ENCODE assay signal across 15 cellular contexts in the genomic region with DNA sequence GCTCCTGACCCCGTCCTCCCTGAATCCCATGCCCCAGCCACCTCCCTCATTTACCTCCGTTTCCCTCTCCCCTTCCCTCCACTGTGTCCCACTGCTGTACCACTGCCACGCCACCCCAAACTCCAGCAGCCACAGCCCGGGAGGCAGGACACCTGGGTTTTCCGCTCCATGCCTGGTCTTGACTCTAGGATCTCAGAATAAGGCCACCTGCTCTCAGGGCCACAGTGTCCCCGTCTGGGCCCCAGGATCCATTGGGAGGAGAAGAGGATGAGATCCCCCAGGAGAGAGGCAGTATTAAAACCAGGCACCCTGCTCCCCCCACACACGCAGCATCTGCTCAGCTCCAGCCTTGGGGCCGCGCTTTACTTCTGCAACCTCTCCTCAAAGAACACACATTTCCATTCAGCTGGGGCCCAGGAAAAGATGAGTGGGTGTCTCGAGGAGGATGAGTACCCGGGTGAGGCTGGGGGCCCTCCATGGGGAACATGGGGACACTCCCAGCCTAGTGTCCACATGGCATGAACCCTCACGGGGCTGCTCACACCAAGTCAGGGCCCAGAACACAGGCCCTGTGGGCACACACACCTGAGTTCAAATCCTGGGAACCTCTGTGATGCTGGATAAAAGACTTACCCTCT. TPM values are rescaled to one million over a fixed set of nuclear protein-coding genes. Genes with fewer than 3 reads are reported as not detected.
DNase-seq lines count a peak whose midpoint lies in the region; TF ChIP-seq lines count a peak whose summit lies in the region.
"Had no signal": no experiment of that assay in that cellular context is flagged by ENCODE, and none has a peak within 500 bp of the region (broad histone marks: within the 10 kb centered on the region; RNA-seq: fewer than 3 reads in every experiment).

No MANE protein-coding gene starts in this region.

- no peak overlapping the region for H3K9ac ChIP-seq in neuronal stem cell (ENCODE audit: low read depth, low read length, poor library complexity)

- no peaks in the 10 kb centered on the region for H3K36me3 Mint-ChIP-seq in activated naive CD4-positive, alpha-beta T cell treated with anti-CD3 and anti-CD28 coated beads for 36 hours (ENCODE audit: low read depth)

- no peaks in the 10 kb centered on the region for H3K9me3 ChIP-seq in neuronal stem cell (replicated peaks in 1 of 2; ENCODE audit: control insufficient read depth in 2 of 2, insufficient read depth in 1 of 2, low read depth in 1 of 2, low read length in 2 of 2)
- H3K9me3 ChIP-seq: esophagus squamous epithelium, left lung, vagina had no signal

- H2BK12ac ChIP-seq in neuronal stem cell (ENCODE audit: low read length): no peak overlapping the region

- peaks cover 6 to 37% (median 23%) of the 10 kb centered on the region in 3 experiments for H3K27me3 ChIP-seq in neuronal stem cell (ENCODE audit: control insufficient read depth in 3 of 3, insufficient read depth in 3 of 3, low read depth in 1 of 3, low read length in 3 of 3)
- H3K27me3 ChIP-seq: vagina had no signal

- peaks cover 3% of the 10 kb centered on the region for H3K4me1 Mint-ChIP-seq in activated naive CD4-positive, alpha-beta T cell treated with anti-CD3 and anti-CD28 coated beads for 36 hours (ENCODE audit: low read depth)

- no peaks in the 10 kb centered on the region for H3K36me3 ChIP-seq in neuronal stem cell (replicated peaks in 1 of 2; ENCODE audit: control insufficient read depth in 2 of 2, insufficient read depth in 2 of 2, low read length in 2 of 2)
- H3K36me3 ChIP-seq: esophagus squamous epithelium, left lung, vagina had no signal

- H3K23ac ChIP-seq in neuronal stem cell (ENCODE audit: low read depth, low read length, poor library complexity): peak overlapping the region; percentile 45

- H3K4me2 ChIP-seq in neuronal stem cell (ENCODE audit: insufficient read depth, low read length, poor library complexity, severe bottlenecking): no peak overlapping the region

- peaks cover under 1% of the 10 kb centered on the region for H3K27me3 Mint-ChIP-seq in activated naive CD4-positive, alpha-beta T cell treated with anti-CD3 and anti-CD28 coated beads for 36 hours (ENCODE audit: low read depth)

- no peak overlapping the region for H4K8ac ChIP-seq in neuronal stem cell (ENCODE audit: low read depth, low read length)

- H2AFZ ChIP-seq in neuronal stem cell (ENCODE audit: low read length): no peak overlapping the region

- intact Hi-C loops in activated naive CD4-positive, alpha-beta T cell treated with anti-CD3 and anti-CD28 coated beads for 36 hours (cut with micrococcal nuclease): loop anchor here (2.0 kb wide), 3 partner anchors 33 to 149 kb away; a partner anchor contains a TSS

- H2BK15ac ChIP-seq in neuronal stem cell (ENCODE audit: low read length): no peak overlapping the region

- H3K27ac Mint-ChIP-seq in activated naive CD4-positive, alpha-beta T cell treated with anti-CD3 and anti-CD28 coated beads for 36 hours: no peak overlapping the region

- no peak for TF ChIP-seq CTCF in GM10266 (IDR thresholded peaks at IDR 0.05; ENCODE audit: control insufficient read depth, insufficient read depth, low read depth, missing control alignments)
- TF ChIP-seq CTCF in coronary artery (IDR thresholded peaks at IDR 0.05): no peak

- H3K4ac ChIP-seq in neuronal stem cell (ENCODE audit: low read length): no peak overlapping the region

- peak overlapping the region; percentile 29 for H2AK5ac ChIP-seq in neuronal stem cell (ENCODE audit: low read depth, low read length)

- no peak for DNase-seq in activated naive CD4-positive, alpha-beta T cell treated with anti-CD3 and anti-CD28 coated beads for 36 hours
- no peak for DNase-seq in activated naive CD4-positive, alpha-beta T cell (lab: John Stamatoyannopoulos, UW)
- DNase-seq in GM10266 (ENCODE audit: extremely low spot score): peak; percentile 4
- DNase-seq in coronary artery (ENCODE audit: low spot score): peak; percentile 70
- no peak for DNase-seq in neuronal stem cell (ENCODE audit: low spot score)
- DNase-seq in GDM1 (lab: John Stamatoyannopoulos, UW): no peak
- DNase-seq in effector CD8-positive, alpha-beta T cell (lab: John Stamatoyannopoulos, UW): no peak
- DNase-seq in SIG-M5 (lab: John Stamatoyannopoulos, UW): no peak
- DNase-seq: esophagus squamous epithelium, NCI-H2081 treated with DMSO at 0.1 percent for 48 hours had no signal

- no peak overlapping the region for H2BK5ac ChIP-seq in neuronal stem cell (ENCODE audit: low read length)

- H3K4me1 ChIP-seq in neuronal stem cell (ENCODE audit: control insufficient read depth in 2 of 2, insufficient read depth in 1 of 2, low read depth in 1 of 2, low read length in 2 of 2): peaks cover 0 to 4% of the 10 kb centered on the region in 2 donors

- H3K4me3 ChIP-seq in coronary artery (peak overlapping the region; percentile 60), neuronal stem cell (ENCODE audit: low read length in 2 of 2) (no peak overlapping the region)

- H3K18ac ChIP-seq in neuronal stem cell (ENCODE audit: low read length): no peak overlapping the region

- H3K4me3 Mint-ChIP-seq in activated naive CD4-positive, alpha-beta T cell treated with anti-CD3 and anti-CD28 coated beads for 36 hours: peak overlapping the region; percentile 58

- peak overlapping the region; percentile 35 for H4K91ac ChIP-seq in neuronal stem cell (ENCODE audit: low read depth, low read length, poor library complexity)

- H3K79me1 ChIP-seq in neuronal stem cell (ENCODE audit: low read depth, low read length): peaks cover 2% of the 10 kb centered on the region

- WGBS in neuronal stem cell (ENCODE audit: extremely low coverage in 2 of 2, insufficient read length in 2 of 2, insufficient replicate concordance in 1 of 2), 2 donors: no CpG with 5 or more reads among the region's 12 CpGs

- CTCF ChIA-PET in activated naive CD4-positive, alpha-beta T cell treated with anti-CD3 and anti-CD28 coated beads for 36 hours (lab: Charles Lee): interaction anchor here (0.9 to 2.8 kb wide), 7 partner anchors 7 to 249 kb away, joined by 3 to 13 read pairs (median 7); no protein-coding TSS in a partner anchor

- no peaks in the 10 kb centered on the region for H3K9me3 Mint-ChIP-seq in activated naive CD4-positive, alpha-beta T cell treated with anti-CD3 and anti-CD28 coated beads for 36 hours

- H3K27ac ChIP-seq in coronary artery (no peak overlapping the region), neuronal stem cell (replicated peaks; ENCODE audit: low read length) (no peak overlapping the region)
- H3K27ac ChIP-seq: esophagus squamous epithelium, left lung, vagina had no signal

- no peak overlapping the region for H2BK120ac ChIP-seq in neuronal stem cell (ENCODE audit: low read depth, low read length)

- no peak overlapping the region for H3K14ac ChIP-seq in neuronal stem cell (ENCODE audit: low read length)

RNA-seq across cellular contexts. Expression of a gene that starts 32.8 kb away (rescaled TPM):
- under 1 TPM; 0.40 to 0.74 TPM for total RNA-seq in activated naive CD4-positive, alpha-beta T cell treated with anti-CD3 and anti-CD28 coated beads for 36 hours
- polyA plus RNA-seq in neuronal stem cell (2013, experiment 1 of 2): 1.1 TPM
- 1.3 TPM for polyA plus RNA-seq in neuronal stem cell (2013, experiment 2 of 2)

RNA-seq across cellular contexts. Expression of a gene that starts 33.5 kb away (rescaled TPM):
- 1 to 10 TPM; 1.2 to 1.8 TPM for total RNA-seq in activated naive CD4-positive, alpha-beta T cell treated with anti-CD3 and anti-CD28 coated beads for 36 hours
- not detected for polyA plus RNA-seq in neuronal stem cell (2013, experiment 1 of 2)
- polyA plus RNA-seq in neuronal stem cell (2013, experiment 2 of 2): 0.08 TPM
- total RNA-seq: activated CD8-positive, alpha-beta memory T cell treated with anti-CD3 and anti-CD28 coated beads for 36 hours; dermis microvascular lymphatic vessel endothelial cell; esophagus squamous epithelium; RPMI7951; vagina had no signal

Comparison
In these comparisons a context has a peak if more than half of its experiments do, and no peak if none do; other contexts are left out.
1. DNase-seq: peak in GM10266 (single experiment) and coronary artery (single experiment); none in activated naive CD4-positive, alpha-beta T cell treated with anti-CD3 and anti-CD28 coated beads for 36 hours (single experiment), activated naive CD4-positive, alpha-beta T cell (0 of 4), neuronal stem cell (single experiment), GDM1 (single experiment), effector CD8-positive, alpha-beta T cell (single experiment) and SIG-M5 (single experiment).